In genomic region chr15:58694641-58695398, GRCh38 we compare ENCODE assay signal across 1 cellular context.
TF ChIP-seq lines count a peak whose summit lies in the region.

No MANE protein-coding gene starts in this region.

TF ChIP-seq in SK-N-SH, 30 proteins besides CTCF, POLR2A, EP300 and RAD21 (continued from another document):
- no peak for TF ChIP-seq ELF1 (IDR thresholded peaks at IDR 0.05)
- no peak for TF ChIP-seq SIN3A (IDR thresholded peaks at IDR 0.05; ENCODE audit: borderline replicate concordance, low read depth, low read length)
- no peak for TF ChIP-seq MXI1 (IDR thresholded peaks at IDR 0.05; ENCODE audit: low read depth, low read length)
TF ChIP-seq in SK-N-SH: peak in this region for 0.
